9 cellular contexts compared by ENCODE assay signal in the genomic region with DNA sequence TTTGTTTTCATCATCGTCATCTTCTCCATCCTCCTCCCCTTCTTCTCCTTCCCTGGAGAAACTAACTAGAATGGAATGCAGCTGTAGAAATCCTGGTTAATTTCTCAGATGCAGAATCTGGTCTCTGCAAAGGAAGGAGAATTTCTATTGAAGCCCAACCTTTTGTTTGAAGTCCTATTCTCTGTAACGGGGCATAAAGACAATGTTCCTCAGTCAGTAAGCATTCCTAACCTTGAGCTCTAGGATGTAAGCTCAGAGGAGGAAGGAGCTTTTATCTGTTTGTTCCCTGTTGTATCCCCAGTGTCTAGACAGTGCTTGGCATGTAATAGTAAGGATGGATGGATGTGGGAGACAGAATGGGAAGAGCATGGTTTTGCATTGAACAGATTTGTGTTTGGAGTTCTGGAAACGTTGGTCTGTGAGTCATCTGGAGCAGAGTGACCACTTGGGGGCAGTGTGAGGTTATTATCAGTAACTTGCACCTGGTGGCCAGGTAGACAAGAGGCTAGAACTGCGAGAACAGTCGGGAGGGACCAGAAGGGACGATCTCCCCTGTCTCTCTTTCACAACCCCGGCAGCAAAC.
DNase-seq lines count a peak whose midpoint lies in the region; ATAC-seq, FAIRE-seq and TF ChIP-seq lines count a peak whose summit lies in the region.
"Had no signal": no experiment of that assay in that cellular context is flagged by ENCODE, and none has a peak within 500 bp of the region (broad histone marks: within the 10 kb centered on the region; RNA-seq: fewer than 3 reads in every experiment).

No MANE protein-coding gene starts in this region.

- no peak for TF ChIP-seq POLR2A in K562 (conservative IDR thresholded peaks at IDR 0.05)

- no peaks in the 10 kb centered on the region for H3K36me3 Mint-ChIP-seq in natural killer cell treated with Interleukin-12 subunit alpha and Interleukin-12 subunit beta and Interleukin-15 and Interleukin-18, amount 100 ng/mL, for 72 hours
- H3K36me3 Mint-ChIP-seq: activated naive CD8-positive, alpha-beta T cell treated with anti-CD3 and anti-CD28 coated beads, Interleukin-2, amount 10 ng/mL, durations not matched to agents 7 days and 5 days had no signal

- FAIRE-seq in K562 (lab: Jason Lieb, UNC): peak; percentile 74

- H3K27ac ChIP-seq in cardiac muscle cell (no peak overlapping the region), K562 (ENCODE audit: extremely low read depth, low read depth, low read length) (no peak overlapping the region)

- H3K4me1 Mint-ChIP-seq in natural killer cell treated with Interleukin-12 subunit alpha and Interleukin-12 subunit beta and Interleukin-15 and Interleukin-18, amount 100 ng/mL, for 72 hours (ENCODE audit: low read depth in 2 of 2): peaks cover 0 to 4% of the 10 kb centered on the region in 2 donors
- H3K4me1 Mint-ChIP-seq: activated naive CD8-positive, alpha-beta T cell treated with anti-CD3 and anti-CD28 coated beads, Interleukin-2, amount 10 ng/mL, durations not matched to agents 7 days and 5 days had no signal

- H3K36me3 ChIP-seq in cardiac muscle cell (no peaks in the 10 kb centered on the region), K562 (ENCODE audit: control insufficient read depth, insufficient read depth, low read length) (no peaks in the 10 kb centered on the region)

- no peaks in the 10 kb centered on the region for H3K27me3 Mint-ChIP-seq in natural killer cell treated with Interleukin-12 subunit alpha and Interleukin-12 subunit beta and Interleukin-15 and Interleukin-18, amount 100 ng/mL, for 72 hours
- H3K27me3 Mint-ChIP-seq: activated naive CD8-positive, alpha-beta T cell treated with anti-CD3 and anti-CD28 coated beads, Interleukin-2, amount 10 ng/mL, durations not matched to agents 7 days and 5 days had no signal

- intact Hi-C loops in left cardiac atrium (cut with DNase I): no loop called here
- intact Hi-C loops in K562 (cut with micrococcal nuclease): no loop called here

- TF ChIP-seq RAD21 in K562 (CRISPR knock-in tag; conservative IDR thresholded peaks at IDR 0.05 in 1 of 2, IDR thresholded peaks at IDR 0.05 in 1 of 2): peak in 1 of 2 experiments; percentile 66; a peak in 2 of 4 replicates

- H3K9ac ChIP-seq in K562 (ENCODE audit: insufficient read depth in 1 of 2, low read depth in 2 of 2, low read length in 2 of 2): no peak overlapping the region

- peak; percentile 32 for TF ChIP-seq CTCF in cardiac muscle cell (IDR thresholded peaks at IDR 0.05; ENCODE audit: low read depth, low read length)
- peak; percentile 63 to 67 (median 65) for TF ChIP-seq CTCF in K562 (IDR thresholded peaks at IDR 0.05 in 2 of 3, conservative IDR thresholded peaks at IDR 0.05 in 1 of 3; ENCODE audit: insufficient read depth in 2 of 3, low read depth in 1 of 3, low read length in 3 of 3)

- in situ Hi-C loops in K562 (cut with MboI): no loop called here

- WGBS in K562 (ENCODE audit: insufficient coverage, low coverage, missing lambda C conversion rate): 8% methylated on average over 7 of the region's 7 CpGs

- no peaks in the 10 kb centered on the region for H3K9me3 Mint-ChIP-seq in natural killer cell treated with Interleukin-12 subunit alpha and Interleukin-12 subunit beta and Interleukin-15 and Interleukin-18, amount 100 ng/mL, for 72 hours
- H3K9me3 Mint-ChIP-seq: activated naive CD8-positive, alpha-beta T cell treated with anti-CD3 and anti-CD28 coated beads, Interleukin-2, amount 10 ng/mL, durations not matched to agents 7 days and 5 days had no signal

- no peak for TF ChIP-seq EP300 in K562 (IDR thresholded peaks at IDR 0.05; ENCODE audit: low read length)

- peaks cover 24% of the 10 kb centered on the region for H4K20me1 ChIP-seq in K562 (replicated peaks; ENCODE audit: control insufficient read depth, insufficient read depth, low read length)

- no peak overlapping the region for H3K27ac Mint-ChIP-seq in natural killer cell treated with Interleukin-12 subunit alpha and Interleukin-12 subunit beta and Interleukin-15 and Interleukin-18, amount 100 ng/mL, for 72 hours
- H3K27ac Mint-ChIP-seq: activated naive CD8-positive, alpha-beta T cell treated with anti-CD3 and anti-CD28 coated beads, Interleukin-2, amount 10 ng/mL, durations not matched to agents 7 days and 5 days had no signal

- no peak overlapping the region for H3K4me3 ChIP-seq in cardiac muscle cell
- H3K4me3 ChIP-seq in K562: no peak overlapping the region

- peak; percentile 21 to 35 for DNase-seq in cardiac muscle cell (ENCODE audit: low read depth in 1 of 2, low spot score in 1 of 2)
- DNase-seq in left cardiac atrium: no peak
- peak; percentile 51 for DNase-seq in NCI-H2171 treated with DMSO at 0.1 percent for 48 hours (lab: John Stamatoyannopoulos, UW)
- DNase-seq in K562 (ENCODE audit: extremely low read depth in 1 of 4, low spot score in 3 of 4): peak; percentile 46 to 61 (median 54)
- peak; percentile 44 to 57 for DNase-seq in lung microvascular endothelial cell (ENCODE audit: low read depth in 2 of 2)
- DNase-seq in natural killer cell treated with Interleukin-12 subunit alpha and Interleukin-12 subunit beta and Interleukin-15 and Interleukin-18, amount 100 ng/mL, for 72 hours (ENCODE audit: low spot score): no peak
- no peak for DNase-seq in midbrain (lab: John Stamatoyannopoulos, UW)
- DNase-seq: activated naive CD8-positive, alpha-beta T cell treated with anti-CD3 and anti-CD28 coated beads, Interleukin-2, amount 10 ng/mL, durations not matched to agents 7 days and 5 days had no signal

- H3K79me2 ChIP-seq in K562 (ENCODE audit: control insufficient read depth, insufficient read depth, low read length): no peaks in the 10 kb centered on the region

- H3K9me1 ChIP-seq in K562 (ENCODE audit: control insufficient read depth, insufficient read depth, low read length): no peaks in the 10 kb centered on the region

- no peaks in the 10 kb centered on the region for H3K27me3 ChIP-seq in cardiac muscle cell
- H3K27me3 ChIP-seq in K562 (ENCODE audit: control insufficient read depth in 2 of 2, insufficient read depth in 2 of 2, low read length in 2 of 2): peaks cover 0 to 16% of the 10 kb centered on the region in 2 experiments; a peak in 3 of 5 replicates

- ATAC-seq in left cardiac atrium (no peak), K562 (peak; percentile 67), GM19452 (IDR thresholded peaks at IDR 0.05; ENCODE audit: unreplicated experiment) (no peak)
- ATAC-seq in natural killer cell treated with Interleukin-12 subunit alpha and Interleukin-12 subunit beta and Interleukin-15 and Interleukin-18, amount 100 ng/mL, for 72 hours: no peak

- H3K9me3 ChIP-seq in cardiac muscle cell (ENCODE audit: low read depth) (no peaks in the 10 kb centered on the region), K562 (replicated peaks; ENCODE audit: control insufficient read depth, insufficient read depth, low read depth, low read length) (no peaks in the 10 kb centered on the region)

- CTCF ChIA-PET in K562 (lab: Yijun Ruan, JAX; ENCODE audit: low intra/inter-chr PET ratio): interaction anchor here (0.6 kb wide), 1 partner anchor 1826 kb away, joined by 4 read pairs; no protein-coding TSS in a partner anchor

- no peaks in the 10 kb centered on the region for H3K4me1 ChIP-seq in cardiac muscle cell (ENCODE audit: low read depth)
- no peaks in the 10 kb centered on the region for H3K4me1 ChIP-seq in K562 (replicated peaks in 1 of 2; ENCODE audit: control insufficient read depth in 2 of 2, insufficient read depth in 2 of 2, low read length in 2 of 2)

- H3K4me2 ChIP-seq in K562 (ENCODE audit: insufficient read depth, low read length): no peak overlapping the region

- H3K4me3 Mint-ChIP-seq in natural killer cell treated with Interleukin-12 subunit alpha and Interleukin-12 subunit beta and Interleukin-15 and Interleukin-18, amount 100 ng/mL, for 72 hours: no peak overlapping the region
- H3K4me3 Mint-ChIP-seq: activated naive CD8-positive, alpha-beta T cell treated with anti-CD3 and anti-CD28 coated beads, Interleukin-2, amount 10 ng/mL, durations not matched to agents 7 days and 5 days had no signal

- POLR2A ChIA-PET in K562 (lab: Yijun Ruan, JAX): no interaction called here

- no TSS peak for BruUV-seq in K562 (replicated peaks; lab: Mats Ljungman, UMichigan)

- no peak overlapping the region for H2AFZ ChIP-seq in K562 (ENCODE audit: low read depth, low read length)

TF ChIP-seq in K562, 482 proteins besides CTCF, POLR2A, EP300 and RAD21 (continues in another document):
- TF ChIP-seq ZEB2 (IDR thresholded peaks at IDR 0.05): peak; percentile 81
- no peak for TF ChIP-seq ZNF79 (CRISPR knock-in tag; IDR thresholded peaks at IDR 0.05; ENCODE audit: low read depth)
- TF ChIP-seq CBFA2T3 (IDR thresholded peaks at IDR 0.05): 0 out of 2 replicates have a peak, but pooled peaks have one; percentile 17
- TF ChIP-seq PHF20 (IDR thresholded peaks at IDR 0.05; ENCODE audit: partially characterized antibody): no peak
- peak; percentile 32; the same call in 1 of the 2 replicates for TF ChIP-seq TCF3 (CRISPR knock-in tag; IDR thresholded peaks at IDR 0.05)
- TF ChIP-seq, protein P1, sequence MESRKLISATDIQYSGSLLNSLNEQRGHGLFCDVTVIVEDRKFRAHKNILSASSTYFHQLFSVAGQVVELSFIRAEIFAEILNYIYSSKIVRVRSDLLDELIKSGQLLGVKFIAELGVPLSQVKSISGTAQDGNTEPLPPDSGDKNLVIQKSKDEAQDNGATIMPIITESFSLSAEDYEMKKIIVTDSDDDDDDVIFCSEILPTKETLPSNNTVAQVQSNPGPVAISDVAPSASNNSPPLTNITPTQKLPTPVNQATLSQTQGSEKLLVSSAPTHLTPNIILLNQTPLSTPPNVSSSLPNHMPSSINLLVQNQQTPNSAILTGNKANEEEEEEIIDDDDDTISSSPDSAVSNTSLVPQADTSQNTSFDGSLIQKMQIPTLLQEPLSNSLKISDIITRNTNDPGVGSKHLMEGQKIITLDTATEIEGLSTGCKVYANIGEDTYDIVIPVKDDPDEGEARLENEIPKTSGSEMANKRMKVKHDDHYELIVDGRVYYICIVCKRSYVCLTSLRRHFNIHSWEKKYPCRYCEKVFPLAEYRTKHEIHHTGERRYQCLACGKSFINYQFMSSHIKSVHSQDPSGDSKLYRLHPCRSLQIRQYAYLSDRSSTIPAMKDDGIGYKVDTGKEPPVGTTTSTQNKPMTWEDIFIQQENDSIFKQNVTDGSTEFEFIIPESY (CRISPR knock-in tag; IDR thresholded peaks at IDR 0.05): no peak

Comparison
In these comparisons a context has a peak if more than half of its experiments do, and no peak if none do; other contexts are left out.
1. DNase-seq: peak in cardiac muscle cell (2 of 2), NCI-H2171 treated with DMSO at 0.1 percent for 48 hours (single experiment), K562 (4 of 4) and lung microvascular endothelial cell (2 of 2); none in left cardiac atrium (single experiment), natural killer cell treated with Interleukin-12 subunit alpha and Interleukin-12 subunit beta and Interleukin-15 and Interleukin-18, amount 100 ng/mL, for 72 hours (single experiment) and midbrain (single experiment).